In the genomic region with DNA sequence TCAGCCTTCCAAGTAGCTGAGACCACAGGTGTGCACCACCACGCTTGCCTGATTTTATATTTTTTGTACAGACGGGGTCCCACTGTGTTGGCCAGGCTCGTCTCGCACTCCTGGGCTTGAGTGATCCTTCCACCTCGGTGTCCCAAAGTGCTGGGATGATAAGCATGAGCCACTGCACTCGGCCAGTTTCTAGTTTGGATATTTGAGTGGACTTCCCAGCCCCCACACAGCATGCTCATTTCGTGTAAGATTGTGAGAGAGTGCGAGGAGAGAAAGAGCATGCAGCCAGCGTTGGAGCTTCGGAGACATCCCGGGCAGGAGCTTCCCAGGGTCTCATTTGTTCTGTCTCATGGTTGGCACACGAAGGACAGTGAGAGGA, we compare ENCODE assay signal across 1 cellular context.
TF ChIP-seq lines count a peak whose summit lies in the region.

No MANE protein-coding gene starts in this region.

TF ChIP-seq in SK-N-SH, 30 proteins besides CTCF, POLR2A, EP300 and RAD21 (continued from another document):
- TF ChIP-seq, protein P1, sequence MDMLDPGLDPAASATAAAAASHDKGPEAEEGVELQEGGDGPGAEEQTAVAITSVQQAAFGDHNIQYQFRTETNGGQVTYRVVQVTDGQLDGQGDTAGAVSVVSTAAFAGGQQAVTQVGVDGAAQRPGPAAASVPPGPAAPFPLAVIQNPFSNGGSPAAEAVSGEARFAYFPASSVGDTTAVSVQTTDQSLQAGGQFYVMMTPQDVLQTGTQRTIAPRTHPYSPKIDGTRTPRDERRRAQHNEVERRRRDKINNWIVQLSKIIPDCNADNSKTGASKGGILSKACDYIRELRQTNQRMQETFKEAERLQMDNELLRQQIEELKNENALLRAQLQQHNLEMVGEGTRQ (IDR thresholded peaks at IDR 0.05; ENCODE audit: borderline replicate concordance, low read depth, low read length): no peak
- TF ChIP-seq CHD2 (IDR thresholded peaks at IDR 0.05; ENCODE audit: low read length, partially characterized antibody) (no peak), FOSL2 (IDR thresholded peaks at IDR 0.05; ENCODE audit: borderline replicate concordance, low read depth) (no peak), YY1 (IDR thresholded peaks at IDR 0.05; ENCODE audit: low read depth) (no peak), TEAD4 (IDR thresholded peaks at IDR 0.05; ENCODE audit: borderline replicate concordance, insufficient read depth) (no peak), NRF1 (IDR thresholded peaks at IDR 0.05; ENCODE audit: low read depth, low read length) (no peak), FOXM1 (IDR thresholded peaks at IDR 0.05; ENCODE audit: low read depth) (no peak), TAF1 (IDR thresholded peaks at IDR 0.05; ENCODE audit: borderline replicate concordance, low read depth, low read length) (no peak), MEF2A (IDR thresholded peaks at IDR 0.05; ENCODE audit: borderline replicate concordance, low read depth) (no peak)
- TF ChIP-seq, protein P2, sequence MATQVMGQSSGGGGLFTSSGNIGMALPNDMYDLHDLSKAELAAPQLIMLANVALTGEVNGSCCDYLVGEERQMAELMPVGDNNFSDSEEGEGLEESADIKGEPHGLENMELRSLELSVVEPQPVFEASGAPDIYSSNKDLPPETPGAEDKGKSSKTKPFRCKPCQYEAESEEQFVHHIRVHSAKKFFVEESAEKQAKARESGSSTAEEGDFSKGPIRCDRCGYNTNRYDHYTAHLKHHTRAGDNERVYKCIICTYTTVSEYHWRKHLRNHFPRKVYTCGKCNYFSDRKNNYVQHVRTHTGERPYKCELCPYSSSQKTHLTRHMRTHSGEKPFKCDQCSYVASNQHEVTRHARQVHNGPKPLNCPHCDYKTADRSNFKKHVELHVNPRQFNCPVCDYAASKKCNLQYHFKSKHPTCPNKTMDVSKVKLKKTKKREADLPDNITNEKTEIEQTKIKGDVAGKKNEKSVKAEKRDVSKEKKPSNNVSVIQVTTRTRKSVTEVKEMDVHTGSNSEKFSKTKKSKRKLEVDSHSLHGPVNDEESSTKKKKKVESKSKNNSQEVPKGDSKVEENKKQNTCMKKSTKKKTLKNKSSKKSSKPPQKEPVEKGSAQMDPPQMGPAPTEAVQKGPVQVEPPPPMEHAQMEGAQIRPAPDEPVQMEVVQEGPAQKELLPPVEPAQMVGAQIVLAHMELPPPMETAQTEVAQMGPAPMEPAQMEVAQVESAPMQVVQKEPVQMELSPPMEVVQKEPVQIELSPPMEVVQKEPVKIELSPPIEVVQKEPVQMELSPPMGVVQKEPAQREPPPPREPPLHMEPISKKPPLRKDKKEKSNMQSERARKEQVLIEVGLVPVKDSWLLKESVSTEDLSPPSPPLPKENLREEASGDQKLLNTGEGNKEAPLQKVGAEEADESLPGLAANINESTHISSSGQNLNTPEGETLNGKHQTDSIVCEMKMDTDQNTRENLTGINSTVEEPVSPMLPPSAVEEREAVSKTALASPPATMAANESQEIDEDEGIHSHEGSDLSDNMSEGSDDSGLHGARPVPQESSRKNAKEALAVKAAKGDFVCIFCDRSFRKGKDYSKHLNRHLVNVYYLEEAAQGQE (IDR thresholded peaks at IDR 0.05; ENCODE audit: low read depth, low read length): no peak
